In the genomic region with DNA sequence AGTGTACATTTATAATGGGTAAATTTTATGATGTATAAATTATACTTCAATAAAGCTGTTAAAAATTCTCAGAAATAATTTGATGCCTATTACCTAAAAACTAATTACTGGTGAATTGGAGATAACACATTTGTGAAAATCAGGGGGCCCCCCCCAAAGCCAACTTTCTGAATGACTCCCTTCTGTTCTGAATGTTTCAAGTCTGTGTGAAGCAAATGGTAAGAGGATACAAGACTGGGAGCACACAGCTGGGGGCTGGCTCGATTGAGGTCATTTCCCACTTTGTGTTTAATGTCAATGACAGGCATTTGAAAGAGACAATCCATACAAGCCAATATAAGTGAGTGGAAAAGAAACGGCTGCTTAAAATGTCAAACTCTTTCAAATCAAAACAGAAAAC, we compare ENCODE assay signal across 20 cellular contexts.
"Had no signal": no experiment of that assay in that cellular context is flagged by ENCODE, and none has a peak within 500 bp of the region (broad histone marks: within the 10 kb centered on the region; RNA-seq: fewer than 3 reads in every experiment).

No MANE protein-coding gene starts in this region.

- H3K4me1 ChIP-seq: left lung, stomach, suprapubic skin, tibial nerve had no signal

- ATAC-seq: left lung; natural killer cell treated with Interleukin-12 subunit alpha and Interleukin-12 subunit beta and Interleukin-15 and Interleukin-18, amount 100 ng/mL, for 72 hours had no signal

- H3K4me1 Mint-ChIP-seq: activated B cell treated with CpG ODN at 0.5 μM for 24 hours; activated naive CD8-positive, alpha-beta T cell treated with anti-CD3 and anti-CD28 coated beads, Interleukin-2, amount 10 ng/mL, durations not matched to agents 7 days and 5 days had no signal

- H3K27me3 ChIP-seq: esophagus muscularis mucosa, left lung, stomach, suprapubic skin, tibial nerve had no signal

- H3K27ac ChIP-seq: coronary artery, esophagus muscularis mucosa, left lung, stomach, suprapubic skin, tibial nerve had no signal

- H3K4me3 Mint-ChIP-seq: activated B cell treated with CpG ODN at 0.5 μM for 24 hours; activated CD4-positive, alpha-beta T cell treated with anti-CD3 and anti-CD28 coated beads, Interleukin-2, amount 10 ng/mL, durations not matched to agents 7 days and 5 days; activated naive CD8-positive, alpha-beta T cell treated with anti-CD3 and anti-CD28 coated beads, Interleukin-2, amount 10 ng/mL, durations not matched to agents 7 days and 5 days had no signal

- H3K9me3 Mint-ChIP-seq: activated B cell treated with CpG ODN at 0.5 μM for 24 hours; activated CD4-positive, alpha-beta T cell treated with anti-CD3 and anti-CD28 coated beads, Interleukin-2, amount 10 ng/mL, durations not matched to agents 7 days and 5 days; activated naive CD8-positive, alpha-beta T cell treated with anti-CD3 and anti-CD28 coated beads, Interleukin-2, amount 10 ng/mL, durations not matched to agents 7 days and 5 days; natural killer cell treated with Interleukin-12 subunit alpha and Interleukin-12 subunit beta and Interleukin-15 and Interleukin-18, amount 100 ng/mL, for 72 hours had no signal

- H3K4me3 ChIP-seq: coronary artery, esophagus muscularis mucosa, left lung, stomach, suprapubic skin, tibial nerve had no signal

- H3K27me3 Mint-ChIP-seq: activated B cell treated with CpG ODN at 0.5 μM for 24 hours; activated CD4-positive, alpha-beta T cell treated with anti-CD3 and anti-CD28 coated beads, Interleukin-2, amount 10 ng/mL, durations not matched to agents 7 days and 5 days; activated naive CD8-positive, alpha-beta T cell treated with anti-CD3 and anti-CD28 coated beads, Interleukin-2, amount 10 ng/mL, durations not matched to agents 7 days and 5 days; natural killer cell treated with Interleukin-12 subunit alpha and Interleukin-12 subunit beta and Interleukin-15 and Interleukin-18, amount 100 ng/mL, for 72 hours; progenitor cell of endocrine pancreas had no signal

- H3K36me3 Mint-ChIP-seq: activated naive CD8-positive, alpha-beta T cell treated with anti-CD3 and anti-CD28 coated beads, Interleukin-2, amount 10 ng/mL, durations not matched to agents 7 days and 5 days; natural killer cell treated with Interleukin-12 subunit alpha and Interleukin-12 subunit beta and Interleukin-15 and Interleukin-18, amount 100 ng/mL, for 72 hours had no signal

- H3K36me3 ChIP-seq: esophagus muscularis mucosa, left lung, stomach, suprapubic skin, tibial nerve had no signal

- H3K27ac Mint-ChIP-seq: activated B cell treated with CpG ODN at 0.5 μM for 24 hours; activated CD4-positive, alpha-beta T cell treated with anti-CD3 and anti-CD28 coated beads, Interleukin-2, amount 10 ng/mL, durations not matched to agents 7 days and 5 days; activated naive CD8-positive, alpha-beta T cell treated with anti-CD3 and anti-CD28 coated beads, Interleukin-2, amount 10 ng/mL, durations not matched to agents 7 days and 5 days; natural killer cell treated with Interleukin-12 subunit alpha and Interleukin-12 subunit beta and Interleukin-15 and Interleukin-18, amount 100 ng/mL, for 72 hours had no signal

- DNase-seq: activated B cell treated with CpG ODN at 0.5 μM for 24 hours; activated CD4-positive, alpha-beta T cell treated with anti-CD3 and anti-CD28 coated beads, Interleukin-2, amount 10 ng/mL, durations not matched to agents 7 days and 5 days; activated gamma-delta T cell; activated naive CD8-positive, alpha-beta T cell treated with anti-CD3 and anti-CD28 coated beads, Interleukin-2, amount 10 ng/mL, durations not matched to agents 7 days and 5 days; amygdala; cerebellar nuclear complex; glutamatergic neuron; hippocampal formation; kidney glomerular epithelial cell; left lung; stimulated activated CD4-positive, alpha-beta T cell treated with anti-CD3 and anti-CD28 coated beads, Interleukin-4, amount 100 ng/mL, for 24 hours; stomach; T-helper 1 cell; T1000 had no signal
